In genomic region chr17:48517478-48517877, GRCh38 we compare ENCODE assay signal across 23 cellular contexts. TPM values are rescaled to one million over a fixed set of nuclear protein-coding genes. Genes with fewer than 3 reads are reported as not detected.
A peak's percentile ranks its signal among the peaks of the same experiment; 100 is the strongest.
DNase-seq lines count a peak whose midpoint lies in the region; ATAC-seq, FAIRE-seq and TF ChIP-seq lines count a peak whose summit lies in the region.
"Had no signal": no experiment of that assay in that cellular context is flagged by ENCODE, and none has a peak within 500 bp of the region (broad histone marks: within the 10 kb centered on the region; RNA-seq: fewer than 3 reads in every experiment).

No MANE protein-coding gene starts in this region.

- peak overlapping the region; percentile 77 for H3K4me2 ChIP-seq in GM12878 (ENCODE audit: control insufficient read depth, insufficient read depth)
- H3K4me2 ChIP-seq: BLaER1, PC-9 had no signal

- H3K36me3 Mint-ChIP-seq in naive B cell: peaks cover 0 to 4% of the 10 kb centered on the region in 2 donors

- SMC1A ChIA-PET in GM12878 (lab: Charles Lee; ENCODE audit: uncharacterized antibody, unreplicated experiment): interaction anchor here (0.6 to 4.9 kb wide), 7 partner anchors 8 to 151 kb away, joined by 3 to 31 read pairs (median 3); no protein-coding TSS in a partner anchor

- FAIRE-seq in GM12878 (lab: Jason Lieb, UNC): no peak

- peak overlapping the region in 1 of 6 donors; percentile 34 for H3K27ac Mint-ChIP-seq in naive B cell
- H3K27ac Mint-ChIP-seq: CD4-positive, alpha-beta T cell had no signal

- H3K27me3 ChIP-seq in GM12878 (replicated peaks in 1 of 2; ENCODE audit: control insufficient read depth in 2 of 2, insufficient read depth in 2 of 2, low read length in 1 of 2): no peaks in the 10 kb centered on the region

- no peaks in the 10 kb centered on the region for H4K20me1 ChIP-seq in GM12878 (ENCODE audit: control insufficient read depth, insufficient read depth)
- H4K20me1 ChIP-seq: BLaER1 had no signal

- 0 out of 4 replicates have a peak, but pooled peaks of 1 of the 2 experiments have one; percentile 35 for TF ChIP-seq EP300 in GM12878 (IDR thresholded peaks at IDR 0.05; ENCODE audit: borderline replicate concordance in 1 of 2, control insufficient read depth in 1 of 2, low read depth in 2 of 2, low read length in 2 of 2)

- intact Hi-C loops in GM12878 (cut with micrococcal nuclease; ENCODE audit: unreplicated experiment): no loop called here

- in situ Hi-C loops in GM12878 (cut with MboI): no loop called here

- H3K4me1 Mint-ChIP-seq in naive B cell: peaks cover 6 to 13% (median 7%) of the 10 kb centered on the region in 3 donors

- peaks cover 40% of the 10 kb centered on the region for H3K4me1 ChIP-seq in GM12878 (ENCODE audit: control insufficient read depth, insufficient read depth, low read length)

- CTCF ChIA-PET in GM12878 (lab: Yijun Ruan, JAX): interaction anchor here (1.1 kb wide), 1 partner anchor 12 kb away, joined by 3 read pairs; no protein-coding TSS in a partner anchor

- DNase-seq in GM12864 (ENCODE audit: low read depth) (peak; percentile 30), GM12878 (ENCODE audit: low read depth, low spot score) (no peak), naive B cell (no peak), inferior parietal cortex (ENCODE audit: extremely low spot score) (no peak), HCEC 1CT (no peak)
- DNase-seq: Calu3; CD4-positive, alpha-beta T cell; DMS153; GOT3; Kasumi-1; NCI-H1417; NCI-H1694 treated with DMSO at 0.1 percent for 48 hours; NCI-H446; NCI-H526; PC-9; SHP77 treated with DMSO at 0.1 percent for 48 hours had no signal

- POLR2A ChIA-PET in GM12878 (lab: Charles Lee): interaction anchor here (1.1 to 1.4 kb wide), 2 partner anchors 44 to 409 kb away, joined by 3 to 4 read pairs; partner anchors contain the start of gene SNX11

- BruUV-seq in GM12878 (replicated peaks; lab: Mats Ljungman, UMichigan): no TSS peak

- no peak for TF ChIP-seq CTCF in GM12864 (IDR thresholded peaks at IDR 0.05; ENCODE audit: low read depth, low read length, missing control alignments)
- no peak for TF ChIP-seq CTCF in GM12878 (IDR thresholded peaks at IDR 0.05 in 2 of 3, conservative IDR thresholded peaks at IDR 0.05 in 1 of 3; ENCODE audit: control insufficient read depth in 2 of 3, extremely low read depth in 1 of 3, insufficient read depth in 1 of 3, low read depth in 3 of 3, low read length in 3 of 3)

- 0 out of 2 replicates have a peak overlapping the region, but pooled peaks have one; percentile 37 for H3K27ac ChIP-seq in GM12878 (ENCODE audit: control insufficient read depth, insufficient read depth)
- H3K27ac ChIP-seq: BLaER1, PC-9, RWPE1 had no signal

- H3K4me3 ChIP-seq in GM12864 (ENCODE audit: low read depth, low read length): no peak overlapping the region
- H3K4me3 ChIP-seq in GM12878: no peak overlapping the region
- H3K4me3 ChIP-seq: BLaER1, PC-9 had no signal

- no peaks in the 10 kb centered on the region for H3K36me3 ChIP-seq in GM12878 (ENCODE audit: control insufficient read depth in 2 of 2, insufficient read depth in 2 of 2, low read length in 1 of 2)
- H3K36me3 ChIP-seq: BLaER1 had no signal

- H3K9me3 Mint-ChIP-seq in naive B cell: no peaks in the 10 kb centered on the region
- H3K9me3 Mint-ChIP-seq: CD4-positive, alpha-beta T cell had no signal

- no peak overlapping the region for H2AFZ ChIP-seq in GM12878 (ENCODE audit: control insufficient read depth, low read depth, low read length)
- H2AFZ ChIP-seq: PC-9 had no signal

- RAD21 ChIA-PET in GM12878 (lab: Charles Lee; ENCODE audit: unreplicated experiment): interaction anchor here (0.6 to 1.4 kb wide), 2 partner anchors 97 to 165 kb away, joined by 4 to 5 read pairs; no protein-coding TSS in a partner anchor

- H3K9me3 ChIP-seq in GM12878 (replicated peaks; ENCODE audit: control insufficient read depth, insufficient read depth, low read length): no peaks in the 10 kb centered on the region
- H3K9me3 ChIP-seq: BLaER1 had no signal

- 0 out of 2 replicates have a peak, but pooled peaks have one; percentile 0 for TF ChIP-seq RAD21 in GM12878 (IDR thresholded peaks at IDR 0.05; ENCODE audit: insufficient read depth, low read depth, low read length)

- WGBS in GM12878 (ENCODE audit: insufficient coverage, insufficient replicate concordance, low lambda C conversion rate, missing lambda C conversion rate): 0% methylated on average over 3 of the region's 3 CpGs

- no peak overlapping the region for H3K9ac ChIP-seq in GM12878 (ENCODE audit: control insufficient read depth, insufficient read depth, low read length)
- H3K9ac ChIP-seq: BLaER1 had no signal

- no peak overlapping the region for H3K4me3 Mint-ChIP-seq in naive B cell
- H3K4me3 Mint-ChIP-seq: CD4-positive, alpha-beta T cell had no signal

- no peaks in the 10 kb centered on the region for H3K79me2 ChIP-seq in GM12878 (ENCODE audit: control insufficient read depth, insufficient read depth, low read length)

- peaks cover 31 to 82% (median 75%) of the 10 kb centered on the region in 3 donors for H3K27me3 Mint-ChIP-seq in naive B cell

- peak; percentile 56 for ATAC-seq in GM18517 (IDR thresholded peaks at IDR 0.05; ENCODE audit: unreplicated experiment)
- ATAC-seq in GM12878: peak; percentile 64
- peak; percentile 48 to 63 for ATAC-seq in naive B cell (ENCODE audit: low read depth in 2 of 2)
- no peak for ATAC-seq in esophagus mucosa
- ATAC-seq: SK-N-SH treated with all-trans-retinoic acid at 6 μM for 48 hours had no signal

- no peak for TF ChIP-seq POLR2A in GM12878 (IDR thresholded peaks at IDR 0.05; ENCODE audit: low read depth, low read length)

TF ChIP-seq in GM12878, 131 proteins besides CTCF, POLR2A, EP300 and RAD21 (continues in another document):
- no peak for TF ChIP-seq CHD1 (IDR thresholded peaks at IDR 0.05; ENCODE audit: low read depth, low read length)
- TF ChIP-seq NR2F1 (conservative IDR thresholded peaks at IDR 0.05): no peak
- TF ChIP-seq CHD2 (IDR thresholded peaks at IDR 0.05; ENCODE audit: borderline replicate concordance, low read depth, low read length): no peak
- no peak for TF ChIP-seq HCFC1 (IDR thresholded peaks at IDR 0.05; ENCODE audit: low read length)
- TF ChIP-seq PBX3 (IDR thresholded peaks at IDR 0.05; ENCODE audit: insufficient replicate concordance, low read depth, low read length): no peak

RNA-seq across cellular contexts. Expression of gene HOXB1, which starts 13.3 kb away (rescaled TPM):
- not detected in 2 replicates for total RNA-seq in GM12878 (2013; cell fraction: nucleolus; rRNA removed)
- not detected in 2 replicates for total RNA-seq in GM12878 (2014; rRNA removed)
- not detected in 2 replicates for total RNA-seq in GM12878 (2014; rRNA removed; fragmentation: Illumina TruSeq; extraction: Trizol)
- total RNA-seq in GM12878 (2021): not detected in 2 replicates
- not detected for polyA plus RNA-seq in GM12878 (2011; ENCODE audit: low read depth)
- not detected in 2 replicates for polyA plus RNA-seq in GM12878 (2011; rRNA removed)
- polyA plus RNA-seq in GM12878 (2011; cell fraction: cytosol; rRNA removed): not detected in 2 replicates
- not detected in 2 replicates for polyA plus RNA-seq in GM12878 (2011; cell fraction: nucleus; rRNA removed)
- not detected in 2 replicates for polyA plus RNA-seq in GM12878 (2012)
- polyA plus RNA-seq in GM12878 (2014; fragmentation: Illumina TruSeq; extraction: Trizol): not detected in 2 replicates
- polyA plus RNA-seq in GM12878 (2014; fragmentation: Nextera tagmentation; extraction: Ambion mirVana): not detected
- not detected in 2 replicates for polyA plus RNA-seq in GM12878 (2014; rRNA removed)
- not detected for polyA plus RNA-seq in GM12878 (2016; fragmentation: Nextera tagmentation; extraction: Ambion mirVana)
- polyA minus RNA-seq in GM12878 (2011; rRNA and poly(A)+ RNA removed): not detected in 2 replicates
- polyA minus RNA-seq in GM12878 (2011; cell fraction: cytosol; rRNA and poly(A)+ RNA removed): not detected in 2 replicates
- polyA minus RNA-seq in GM12878 (2011; cell fraction: nucleus; rRNA and poly(A)+ RNA removed): not detected in 2 replicates
- not detected for polyA plus RNA-seq in naive B cell (ENCODE audit: low read depth in 6 of 6)
- 0.24 TPM for total RNA-seq in esophagus mucosa
- total RNA-seq: Calu3; CD4-positive, alpha-beta T cell; G401; MCF 10A; PC-9 had no signal

RNA-seq across cellular contexts. Expression of gene HOXB2, which starts 27.4 kb away (rescaled TPM):
- total RNA-seq in GM12878 (2013; cell fraction: nucleolus; rRNA removed): 3.3 and 6.2 TPM in 2 replicates
- total RNA-seq in GM12878 (2014; rRNA removed) (1.4 and 2.0 TPM in 2 replicates), GM12878 (2014; rRNA removed; fragmentation: Illumina TruSeq; extraction: Trizol) (1.7 and 1.8 TPM in 2 replicates), GM12878 (2021) (6.3 and 6.7 TPM in 2 replicates), esophagus mucosa (14.1 TPM)
- 0.94 TPM for polyA plus RNA-seq in GM12878 (2011; ENCODE audit: low read depth)
- polyA plus RNA-seq in GM12878 (2011; rRNA removed) (0.42 and 0.48 TPM in 2 replicates), GM12878 (2014; fragmentation: Illumina TruSeq; extraction: Trizol) (2.6 and 3.6 TPM in 2 replicates), GM12878 (2014; fragmentation: Nextera tagmentation; extraction: Ambion mirVana) (under 1 TPM; 0.16 to 0.88 TPM), GM12878 (2014; rRNA removed) (8.8 and 9.2 TPM in 2 replicates), GM12878 (2016; fragmentation: Nextera tagmentation; extraction: Ambion mirVana) (1 to 10 TPM; 3.1 to 4.1 TPM), naive B cell (ENCODE audit: low read depth in 6 of 6) (1 to 10 TPM; 2.3 to 9.3 (median 5.5) TPM)
- 0.45 and 0.57 TPM in 2 replicates for polyA plus RNA-seq in GM12878 (2011; cell fraction: cytosol; rRNA removed)
- polyA plus RNA-seq in GM12878 (2011; cell fraction: nucleus; rRNA removed): 0.91 and 0.97 TPM in 2 replicates
- polyA plus RNA-seq in GM12878 (2012): 2.4 and 3.0 TPM in 2 replicates
- polyA minus RNA-seq in GM12878 (2011; rRNA and poly(A)+ RNA removed): 0.29 and 0.52 TPM in 2 replicates
- not detected in 2 replicates for polyA minus RNA-seq in GM12878 (2011; cell fraction: cytosol; rRNA and poly(A)+ RNA removed)
- polyA minus RNA-seq in GM12878 (2011; cell fraction: nucleus; rRNA and poly(A)+ RNA removed): 0.85 and 1.1 TPM in 2 replicates
